ENCODE assay signal across 8 cellular contexts in the genomic region with DNA sequence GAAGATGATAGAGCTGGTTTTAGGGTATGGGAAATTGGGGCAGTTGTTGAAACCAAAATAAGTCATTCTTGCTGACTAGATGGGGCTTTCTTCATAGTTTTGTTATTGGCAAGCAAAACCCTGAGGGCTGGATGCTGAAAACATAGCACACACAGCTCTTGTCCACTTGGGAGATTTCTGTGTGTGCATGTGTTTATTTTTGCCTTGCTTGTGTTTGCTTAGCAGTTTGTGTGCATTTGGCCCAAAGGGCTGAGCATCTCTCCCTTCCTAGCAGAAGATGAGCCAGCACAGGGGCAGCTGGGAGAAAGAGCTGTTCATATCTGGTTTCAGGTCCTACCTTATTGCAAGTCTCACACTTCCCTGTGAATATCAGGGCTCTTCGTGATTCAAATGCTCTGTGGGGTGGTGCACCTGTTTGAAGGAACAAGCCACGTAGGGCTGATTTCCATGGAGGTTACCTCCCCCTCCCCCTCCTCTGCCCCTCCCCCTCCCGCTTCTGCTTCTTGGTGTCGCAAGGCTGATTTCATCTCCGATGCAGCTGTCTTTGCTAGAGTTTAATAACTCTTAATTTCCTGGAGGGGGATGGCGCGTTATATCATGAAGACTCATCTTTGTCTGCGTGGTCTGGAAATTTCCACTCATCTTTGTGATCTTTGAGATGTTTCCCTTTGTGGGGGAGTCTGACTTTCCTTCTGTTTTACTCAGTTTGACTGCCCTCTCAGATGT.
A peak's percentile ranks its signal among the peaks of the same experiment; 100 is the strongest.
DNase-seq lines count a peak whose midpoint lies in the region; ATAC-seq, FAIRE-seq and TF ChIP-seq lines count a peak whose summit lies in the region.

No MANE protein-coding gene starts in this region.

- intact Hi-C loops in esophagus muscularis mucosa (cut with DNase I): no loop called here

- no peak for TF ChIP-seq CTCF in esophagus muscularis mucosa (IDR thresholded peaks at IDR 0.05)

- H3K36me3 ChIP-seq in esophagus muscularis mucosa: peaks cover 0 to 23% (median 11%) of the 10 kb centered on the region in 4 donors

- TF ChIP-seq EP300 in esophagus muscularis mucosa (IDR thresholded peaks at IDR 0.05): no peak

- no peak for FAIRE-seq in HTR-8/SVneo (lab: Jason Lieb, UNC)

- no peaks in the 10 kb centered on the region for H3K27me3 ChIP-seq in esophagus muscularis mucosa

- no peak overlapping the region for H3K4me3 ChIP-seq in esophagus muscularis mucosa

- ATAC-seq in GM19452 (IDR thresholded peaks at IDR 0.05; ENCODE audit: unreplicated experiment): peak; percentile 70
- ATAC-seq in HG03571 (IDR thresholded peaks at IDR 0.05; ENCODE audit: unreplicated experiment): peak; percentile 60

- WGBS in esophagus muscularis mucosa: 83% methylated on average over 8 of the region's 8 CpGs

- TF ChIP-seq POLR2A in esophagus muscularis mucosa (IDR thresholded peaks at IDR 0.05; ENCODE audit: low read depth): no peak

- DNase-seq in DMS53 (lab: John Stamatoyannopoulos, UW) (peak; percentile 90), caudate nucleus (lab: John Stamatoyannopoulos, UW) (peak in 1 of 61 donors; percentile 25), HTR-8/SVneo (ENCODE audit: insufficient read length, low spot score) (no peak), KG1 (lab: John Stamatoyannopoulos, UW) (no peak), esophagus muscularis mucosa (ENCODE audit: extremely low spot score) (no peak)
- peak; percentile 37 for DNase-seq in stimulated activated CD4-positive, alpha-beta T cell treated with anti-CD3 and anti-CD28 coated beads, Interleukin-4, amount 100 ng/mL, for 24 hours

- H3K27ac ChIP-seq in caudate nucleus (ENCODE audit: low read depth, low read length) (peak overlapping the region; percentile 7), esophagus muscularis mucosa (replicated peaks in 1 of 4) (peak overlapping the region in 1 of 4 donors; percentile 23)

- peaks cover 48 to 51% (median 49%) of the 10 kb centered on the region in 4 donors for H3K4me1 ChIP-seq in esophagus muscularis mucosa

- no peaks in the 10 kb centered on the region for H3K9me3 ChIP-seq in esophagus muscularis mucosa

Comparison
In these comparisons a context has a peak if more than half of its experiments do, and no peak if none do; other contexts are left out.
1. DNase-seq: peak in DMS53 (single experiment) and stimulated activated CD4-positive, alpha-beta T cell treated with anti-CD3 and anti-CD28 coated beads, Interleukin-4, amount 100 ng/mL, for 24 hours (single experiment); none in HTR-8/SVneo (single experiment), KG1 (single experiment) and esophagus muscularis mucosa (single experiment).